In genomic region chr6:143629104-143630080, GRCh38 we compare ENCODE assay signal across 21 cellular contexts. TPM values are rescaled to one million over a fixed set of nuclear protein-coding genes. Genes with fewer than 3 reads are reported as not detected.
A peak's percentile ranks its signal among the peaks of the same experiment; 100 is the strongest.
DNase-seq lines count a peak whose midpoint lies in the region; ATAC-seq and TF ChIP-seq lines count a peak whose summit lies in the region.
"Had no signal": no experiment of that assay in that cellular context is flagged by ENCODE, and none has a peak within 500 bp of the region (broad histone marks: within the 10 kb centered on the region; RNA-seq: fewer than 3 reads in every experiment).

No MANE protein-coding gene starts in this region.

- H3K27me3 Mint-ChIP-seq in CD8-positive, alpha-beta memory T cell, result no peaks in the 10 kb centered on the region
- no peaks in the 10 kb centered on the region for H3K27me3 Mint-ChIP-seq in T-helper 17 cell
- H3K27me3 Mint-ChIP-seq: activated CD4-positive, alpha-beta memory T cell treated with anti-CD3 and anti-CD28 coated beads, Interleukin-2, amount 10 ng/mL, durations not matched to agents 7 days and 5 days had no signal

- peak overlapping the region in 1 of 7 donors; percentile 53 for H3K4me3 Mint-ChIP-seq in CD8-positive, alpha-beta memory T cell
- no peak overlapping the region for H3K4me3 Mint-ChIP-seq in T-helper 17 cell
- H3K4me3 Mint-ChIP-seq: activated CD4-positive, alpha-beta memory T cell treated with anti-CD3 and anti-CD28 coated beads, Interleukin-2, amount 10 ng/mL, durations not matched to agents 7 days and 5 days; neural crest cell had no signal

- CTCF ChIA-PET in AG04450 (lab: Charles Lee), result interaction anchor here (0.5 to 0.7 kb wide), 2 partner anchors 54 to 619 kb away, joined by 3 read pairs; no protein-coding TSS in a partner anchor
- CTCF ChIA-PET in CD8-positive, alpha-beta memory T cell (lab: Charles Lee), result no interaction called here

- peak; percentile 50 for DNase-seq in AG04450 (ENCODE audit: low read depth, low spot score)
- DNase-seq in CD8-positive, alpha-beta memory T cell, result no peak
- DNase-seq in T-helper 17 cell, result no peak
- DNase-seq in fibroblast of villous mesenchyme (ENCODE audit: low read depth), result peak; percentile 59
- no peak for DNase-seq in right atrium auricular region (ENCODE audit: low spot score)
- DNase-seq in NCI-H2081 (lab: John Stamatoyannopoulos, UW), result no peak
- no peak for DNase-seq in cerebellar cortex (ENCODE audit: low spot score)
- DNase-seq: activated CD4-positive, alpha-beta memory T cell treated with anti-CD3 and anti-CD28 coated beads, Interleukin-2, amount 10 ng/mL, durations not matched to agents 7 days and 5 days; activated naive CD4-positive, alpha-beta T cell; DMS53; effector memory CD4-positive, alpha-beta T cell; mesendoderm; NCI-H1417 treated with DMSO at 0.1 percent for 48 hours; NCI-H446; stimulated activated CD4-positive, alpha-beta T cell treated with anti-CD3 and anti-CD28 coated beads, Interleukin-1b, Interleukin-23, amount 100 ng/mL, for 48 hours had no signal

- ATAC-seq in T-helper 17 cell (no peak), HG03039 (IDR thresholded peaks at IDR 0.05; ENCODE audit: unreplicated experiment) (no peak)

- no peak for TF ChIP-seq CTCF in AG04450 (IDR thresholded peaks at IDR 0.05; ENCODE audit: low read depth, low read length)
- TF ChIP-seq CTCF in fibroblast of villous mesenchyme (IDR thresholded peaks at IDR 0.05; ENCODE audit: insufficient read depth, low read depth, low read length), result no peak
- no peak for TF ChIP-seq CTCF in right atrium auricular region (IDR thresholded peaks at IDR 0.05)

- peak overlapping the region in 5 of 8 donors; percentile 10 to 25 (median 15) for H3K27ac Mint-ChIP-seq in CD8-positive, alpha-beta memory T cell
- peak overlapping the region; percentile 2 for H3K27ac Mint-ChIP-seq in T-helper 17 cell
- H3K27ac Mint-ChIP-seq: activated CD4-positive, alpha-beta memory T cell treated with anti-CD3 and anti-CD28 coated beads, Interleukin-2, amount 10 ng/mL, durations not matched to agents 7 days and 5 days had no signal

- H3K27me3 ChIP-seq in AG04450 (ENCODE audit: control insufficient read depth, insufficient read depth, low read length), result no peaks in the 10 kb centered on the region
- no peaks in the 10 kb centered on the region for H3K27me3 ChIP-seq in CD8-positive, alpha-beta memory T cell (ENCODE audit: insufficient read depth, low read length, poor library complexity, severe bottlenecking)
- H3K27me3 ChIP-seq in right atrium auricular region, result no peaks in the 10 kb centered on the region
- H3K27me3 ChIP-seq: BLaER1, cardiac muscle cell, tibial nerve had no signal

- H3K27ac ChIP-seq in AG04450 (ENCODE audit: low read depth, low read length) (no peak overlapping the region), right atrium auricular region (no peak overlapping the region)
- H3K27ac ChIP-seq in CD8-positive, alpha-beta memory T cell (ENCODE audit: low read depth, low read length), result no peak overlapping the region
- H3K27ac ChIP-seq: BLaER1, cardiac muscle cell, tibial nerve had no signal

- no peaks in the 10 kb centered on the region for H3K36me3 ChIP-seq in CD8-positive, alpha-beta memory T cell (ENCODE audit: insufficient read depth, low read length)
- no peaks in the 10 kb centered on the region for H3K36me3 ChIP-seq in right atrium auricular region
- H3K36me3 ChIP-seq: BLaER1, cardiac muscle cell, HAP-1, tibial nerve had no signal

- H3K4me3 ChIP-seq in AG04450 (ENCODE audit: low read depth, low read length), result no peak overlapping the region
- no peak overlapping the region for H3K4me3 ChIP-seq in CD8-positive, alpha-beta memory T cell (ENCODE audit: low read length)
- H3K4me3 ChIP-seq in fibroblast of villous mesenchyme (ENCODE audit: low read depth, low read length), result no peak overlapping the region
- H3K4me3 ChIP-seq in right atrium auricular region, result no peak overlapping the region
- H3K4me3 ChIP-seq: BLaER1, cardiac muscle cell, HAP-1, tibial nerve had no signal

- peaks cover 0 to 4% (median 0%) of the 10 kb centered on the region in 3 donors for H3K36me3 Mint-ChIP-seq in CD8-positive, alpha-beta memory T cell
- H3K36me3 Mint-ChIP-seq in T-helper 17 cell (ENCODE audit: low read depth), result peaks cover 2% of the 10 kb centered on the region

- H3K9me3 ChIP-seq in AG04450 (ENCODE audit: control insufficient read depth, insufficient read depth, low read length) (no peaks in the 10 kb centered on the region), T-helper 17 cell (ENCODE audit: control insufficient read depth, low read length, poor library complexity, severe bottlenecking) (no peaks in the 10 kb centered on the region), right atrium auricular region (no peaks in the 10 kb centered on the region)
- no peaks in the 10 kb centered on the region for H3K9me3 ChIP-seq in CD8-positive, alpha-beta memory T cell (ENCODE audit: low read length)
- H3K9me3 ChIP-seq: BLaER1, HAP-1, tibial nerve had no signal

- H3K4me1 ChIP-seq in CD8-positive, alpha-beta memory T cell (ENCODE audit: insufficient read depth, low read length), result no peaks in the 10 kb centered on the region
- no peaks in the 10 kb centered on the region for H3K4me1 ChIP-seq in right atrium auricular region
- H3K4me1 ChIP-seq: BLaER1, HAP-1, tibial nerve had no signal

- H3K4me1 Mint-ChIP-seq in CD8-positive, alpha-beta memory T cell, result peaks cover 51 to 86% (median 68%) of the 10 kb centered on the region in 3 donors
- peaks cover 30% of the 10 kb centered on the region for H3K4me1 Mint-ChIP-seq in T-helper 17 cell
- H3K4me1 Mint-ChIP-seq: neural crest cell had no signal

- H3K9me3 Mint-ChIP-seq in CD8-positive, alpha-beta memory T cell, result no peaks in the 10 kb centered on the region

- POLR2A ChIA-PET in AG04450 (lab: Yijun Ruan, JAX), result interaction anchor here (0.8 kb wide), 1 partner anchor 13 kb away, joined by 3 read pairs; no protein-coding TSS in a partner anchor
- POLR2A ChIA-PET in CD8-positive, alpha-beta memory T cell (lab: Charles Lee), result interaction anchor here (0.9 kb wide), 1 partner anchor 29 kb away, joined by 4 read pairs; no protein-coding TSS in a partner anchor

RNA-seq across cellular contexts. Expression of gene PHACTR2, which starts 48.4 kb away (rescaled TPM):
- polyA plus RNA-seq in AG04450 (2011; rRNA removed), result 26.8 and 38.0 TPM in 2 replicates
- 55.2 and 58.4 TPM in 2 replicates for polyA minus RNA-seq in AG04450 (2011; rRNA and poly(A)+ RNA removed)
- 10 to 100 TPM; 27.8 to 29.1 TPM for total RNA-seq in CD8-positive, alpha-beta memory T cell
- 42.1 TPM for polyA plus RNA-seq in CD8-positive, alpha-beta memory T cell
- 10 to 100 TPM; 66.1 to 66.3 TPM for total RNA-seq in T-helper 17 cell
- total RNA-seq in fibroblast of villous mesenchyme, result 51.4 and 62.5 TPM in 2 replicates
- 10 to 100 TPM; 47.6 to 54.4 TPM for total RNA-seq in right atrium auricular region

Comparison
In these comparisons a context has a peak if more than half of its experiments do, and no peak if none do; other contexts are left out.
1. DNase-seq: peak in AG04450 (single experiment) and fibroblast of villous mesenchyme (single experiment); none in CD8-positive, alpha-beta memory T cell (0 of 5), T-helper 17 cell (0 of 3), right atrium auricular region (single experiment), NCI-H2081 (0 of 2) and cerebellar cortex (single experiment).